16 cellular contexts compared by ENCODE assay signal in genomic region chr4:113437124-113437523, GRCh38.
DNase-seq lines count a peak whose midpoint lies in the region; TF ChIP-seq lines count a peak whose summit lies in the region.
"Had no signal": no experiment of that assay in that cellular context is flagged by ENCODE, and none has a peak within 500 bp of the region (broad histone marks: within the 10 kb centered on the region; RNA-seq: fewer than 3 reads in every experiment).

No MANE protein-coding gene starts in this region.

- H3K9me3 ChIP-seq in BLaER1: no peaks in the 10 kb centered on the region
- H3K9me3 ChIP-seq in adipocyte (ENCODE audit: control insufficient read depth, low read length): no peaks in the 10 kb centered on the region
- no peaks in the 10 kb centered on the region for H3K9me3 ChIP-seq in Peyer's patch

- H3K4me1 ChIP-seq in BLaER1 (peaks cover 22% of the 10 kb centered on the region), adipocyte (ENCODE audit: control insufficient read depth, insufficient read depth, low read length) (peaks cover 57% of the 10 kb centered on the region), Peyer's patch (peaks cover 0 to 10% (median 0%) of the 10 kb centered on the region in 4 donors)

- DNase-seq in adipocyte (ENCODE audit: low read depth) (no peak), glutamatergic neuron (no peak), osteocyte (ENCODE audit: extremely low spot score, unreplicated experiment) (no peak), SHP77 (lab: John Stamatoyannopoulos, UW) (no peak), NCI-H1048 (lab: John Stamatoyannopoulos, UW) (no peak), SW480 (ENCODE audit: low spot score) (no peak), Peyer's patch (no peak)
- DNase-seq: activated CD4-positive, alpha-beta T cell treated with anti-CD3 and anti-CD28 coated beads for 48 hours; activated T-cell treated with anti-CD3 and anti-CD28 coated beads, Interleukin-2, amount 50 U/mL, for 48 hours; aorta; effector CD8-positive, alpha-beta T cell; naive thymus-derived CD8-positive, alpha-beta T cell; NCI-H1417 treated with DMSO at 0.1 percent for 48 hours; PC-9 had no signal

- H3K4me3 Mint-ChIP-seq in glutamatergic neuron (ENCODE audit: unreplicated experiment) (peak overlapping the region; percentile 73), osteocyte (ENCODE audit: unreplicated experiment) (no peak overlapping the region)
- H3K4me3 Mint-ChIP-seq: naive thymus-derived CD8-positive, alpha-beta T cell; T-helper 2 cell treated with Interferon-gamma antibody and Interleukin-4, amounts not matched to agents 5 μg/mL and 100 μg/mL, for 36 hours had no signal

- H3K27me3 ChIP-seq in BLaER1 (no peaks in the 10 kb centered on the region), adipocyte (replicated peaks; ENCODE audit: control insufficient read depth, insufficient read depth, low read length) (no peaks in the 10 kb centered on the region), Peyer's patch (no peaks in the 10 kb centered on the region)

- no peak overlapping the region for H3K9ac ChIP-seq in BLaER1
- peak overlapping the region; percentile 65 for H3K9ac ChIP-seq in adipocyte (ENCODE audit: low read length)

- H3K27me3 Mint-ChIP-seq in glutamatergic neuron (ENCODE audit: unreplicated experiment) (no peaks in the 10 kb centered on the region), osteocyte (ENCODE audit: unreplicated experiment) (no peaks in the 10 kb centered on the region)

- no peak for TF ChIP-seq POLR2A in Peyer's patch (IDR thresholded peaks at IDR 0.05)

- H3K36me3 Mint-ChIP-seq in glutamatergic neuron (ENCODE audit: unreplicated experiment): peaks cover 6% of the 10 kb centered on the region
- no peaks in the 10 kb centered on the region for H3K36me3 Mint-ChIP-seq in osteocyte (ENCODE audit: unreplicated experiment)
- H3K36me3 Mint-ChIP-seq: naive thymus-derived CD8-positive, alpha-beta T cell had no signal

- H4K20me1 ChIP-seq in BLaER1: no peaks in the 10 kb centered on the region

- no peak overlapping the region for H3K4me3 ChIP-seq in BLaER1
- H3K4me3 ChIP-seq in adipocyte (ENCODE audit: low read length): peak overlapping the region; percentile 33
- no peak overlapping the region for H3K4me3 ChIP-seq in Peyer's patch
- H3K4me3 ChIP-seq: PC-9 had no signal

- peak overlapping the region; percentile 78 for H3K4me2 ChIP-seq in BLaER1
- H3K4me2 ChIP-seq: PC-9 had no signal

- H3K9me3 Mint-ChIP-seq in glutamatergic neuron (ENCODE audit: unreplicated experiment): peaks cover 2% of the 10 kb centered on the region
- peaks cover 5% of the 10 kb centered on the region for H3K9me3 Mint-ChIP-seq in osteocyte (ENCODE audit: unreplicated experiment)

- H3K36me3 ChIP-seq in BLaER1 (no peaks in the 10 kb centered on the region), adipocyte (ENCODE audit: control insufficient read depth, insufficient read depth, low read length, severe bottlenecking) (no peaks in the 10 kb centered on the region), Peyer's patch (no peaks in the 10 kb centered on the region)

- H3K4me1 Mint-ChIP-seq in glutamatergic neuron (ENCODE audit: low read depth, unreplicated experiment): peaks cover 24% of the 10 kb centered on the region
- peaks cover 37% of the 10 kb centered on the region for H3K4me1 Mint-ChIP-seq in osteocyte (ENCODE audit: unreplicated experiment)

- TF ChIP-seq CTCF in glutamatergic neuron (IDR thresholded peaks at IDR 0.05; ENCODE audit: partially characterized antibody, unreplicated experiment) (no peak), osteocyte (IDR thresholded peaks at IDR 0.05) (no peak), Peyer's patch (IDR thresholded peaks at IDR 0.05) (no peak)

- peak overlapping the region; percentile 78 for H3K27ac Mint-ChIP-seq in glutamatergic neuron (ENCODE audit: unreplicated experiment)
- H3K27ac Mint-ChIP-seq in osteocyte (ENCODE audit: unreplicated experiment): peak overlapping the region; percentile 72
- H3K27ac Mint-ChIP-seq: naive thymus-derived CD8-positive, alpha-beta T cell; T-helper 2 cell treated with Interferon-gamma antibody and Interleukin-4, amounts not matched to agents 5 μg/mL and 100 μg/mL, for 36 hours had no signal

- no peak overlapping the region for H3K27ac ChIP-seq in BLaER1
- H3K27ac ChIP-seq in Peyer's patch: peak overlapping the region in 1 of 4 donors; percentile 55
- H3K27ac ChIP-seq: PC-9 had no signal
